ENCODE assay signal across 37 cellular contexts in the genomic region with DNA sequence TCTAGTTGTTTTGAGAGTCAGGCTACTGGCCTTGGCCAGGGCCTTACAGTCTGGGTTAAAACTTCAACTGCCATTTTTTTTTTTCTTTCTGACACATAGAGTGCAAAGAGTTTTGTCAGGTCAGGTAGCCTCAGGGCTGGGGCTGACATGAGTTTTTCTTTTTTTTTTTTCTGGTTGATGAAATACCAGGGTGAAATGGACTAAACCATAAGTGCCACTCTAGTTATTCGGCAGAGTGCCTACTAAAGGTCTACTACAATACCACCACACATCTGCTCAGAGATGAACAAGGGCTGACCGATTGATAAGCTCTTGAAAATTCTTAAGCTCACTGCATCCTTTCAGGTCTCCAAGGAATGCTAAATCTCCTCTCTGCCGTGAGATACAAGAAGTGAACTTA.
"Had no signal": no experiment of that assay in that cellular context is flagged by ENCODE, and none has a peak within 500 bp of the region (broad histone marks: within the 10 kb centered on the region; RNA-seq: fewer than 3 reads in every experiment).

No MANE protein-coding gene starts in this region.

- DNase-seq: activated CD4-positive, alpha-beta memory T cell treated with anti-CD3 and anti-CD28 coated beads for 36 hours; activated CD4-positive, alpha-beta T cell treated with anti-CD3 and anti-CD28 coated beads for 36 hours; activated CD4-positive, alpha-beta T cell treated with anti-CD3 and anti-CD28 coated beads, Interleukin-2, amount 10 ng/mL, durations not matched to agents 24 days and 14 days; activated CD4-positive, CD25-positive, alpha-beta regulatory T cell; activated CD4-positive, CD25-positive, alpha-beta regulatory T cell treated with anti-CD3 and anti-CD28 coated beads, Interleukin-2, amount 50 U/mL, for 72 hours; activated CD8-positive, alpha-beta memory T cell treated with anti-CD3 and anti-CD28 coated beads, Interleukin-2, amount 10 ng/mL, durations not matched to agents 7 days and 5 days; activated CD8-positive, alpha-beta memory T cell treated with anti-CD3 and anti-CD28 coated beads, Interleukin-2, amount 50 U/mL, for 4 hours; activated CD8-positive, alpha-beta T cell treated with anti-CD3 and anti-CD28 coated beads, Interleukin-2, amount 10 ng/mL, durations not matched to agents 7 days and 5 days; activated effector memory CD4-positive, alpha-beta T cell treated with anti-CD3 and anti-CD28 coated beads, Interleukin-2, amount 50 U/mL, for 16 hours; activated naive CD4-positive, alpha-beta T cell treated with anti-CD3 and anti-CD28 coated beads for 36 hours; activated naive CD8-positive, alpha-beta T cell treated with anti-CD3 and anti-CD28 coated beads for 36 hours; activated naive CD8-positive, alpha-beta T cell treated with anti-CD3 and anti-CD28 coated beads, Interleukin-2, amount 50 U/mL, for 24 hours; activated T-cell treated with anti-CD3 and anti-CD28 coated beads, Interleukin-2, amount 50 U/mL, for 1 hour; activated T-cell treated with anti-CD3 and anti-CD28 coated beads, Interleukin-2, amount 50 U/mL, for 48 hours; adrenal gland; amygdala; aorta; body of pancreas; caudate nucleus; cortex of kidney; dermis blood vessel endothelial cell; effector CD4-positive, alpha-beta T cell; effector memory CD8-positive, alpha-beta T cell; erythroblast; foreskin keratinocyte; gastrocnemius medialis; glutamatergic neuron; T-helper 1 cell; T-helper 17 cell; T1000; WERI-Rb-1 had no signal

- H3K27ac ChIP-seq: adrenal gland, esophagus muscularis mucosa, foreskin keratinocyte, gastrocnemius medialis, WERI-Rb-1 had no signal

- H3K27ac Mint-ChIP-seq: activated CD4-positive, alpha-beta memory T cell treated with anti-CD3 and anti-CD28 coated beads for 36 hours; activated CD4-positive, alpha-beta T cell treated with anti-CD3 and anti-CD28 coated beads for 36 hours; activated CD4-positive, alpha-beta T cell treated with anti-CD3 and anti-CD28 coated beads, Interleukin-2, amount 10 ng/mL, durations not matched to agents 24 days and 14 days; activated CD8-positive, alpha-beta memory T cell treated with anti-CD3 and anti-CD28 coated beads, Interleukin-2, amount 10 ng/mL, durations not matched to agents 7 days and 5 days; activated CD8-positive, alpha-beta T cell treated with anti-CD3 and anti-CD28 coated beads, Interleukin-2, amount 10 ng/mL, durations not matched to agents 7 days and 5 days; activated naive CD4-positive, alpha-beta T cell treated with anti-CD3 and anti-CD28 coated beads for 36 hours; activated naive CD4-positive, alpha-beta T cell treated with anti-CD3 and anti-CD28 coated beads, Interleukin-2, amount 50 U/mL, for 24 hours; activated naive CD8-positive, alpha-beta T cell treated with anti-CD3 and anti-CD28 coated beads for 36 hours; activated naive CD8-positive, alpha-beta T cell treated with anti-CD3 and anti-CD28 coated beads, Interleukin-2, amount 50 U/mL, for 24 hours; activated T-helper 1 cell treated with anti-CD3 and anti-CD28 coated beads, Interleukin-12 subunit alpha, Interleukin-12 subunit beta, Interleukin-2, Interleukin-4 antibody, amounts not matched to agents 30 ng/mL and 10 ng/mL and 1 ng/mL, durations not matched to agents 14 hours and 24 hours and 36 hours; activated T-helper 2 cell treated with anti-CD3 and anti-CD28 coated beads, Interferon-gamma antibody, Interleukin-2, Interleukin-4, amounts not matched to agents 10 μg/mL and 5 μg/mL and 100 μg/mL, durations not matched to agents 14 hours and 24 hours and 36 hours; effector memory CD8-positive, alpha-beta T cell; T-helper 17 cell; T-helper 2 cell treated with Interferon-gamma antibody and Interleukin-4, amounts not matched to agents 5 μg/mL and 100 μg/mL, for 36 hours had no signal

- H3K36me3 ChIP-seq: adrenal gland, gastrocnemius medialis had no signal

- H3K4me3 ChIP-seq: adrenal gland, body of pancreas, esophagus muscularis mucosa, gastrocnemius medialis had no signal

- H3K4me3 Mint-ChIP-seq: activated CD4-positive, alpha-beta memory T cell treated with anti-CD3 and anti-CD28 coated beads for 36 hours; activated CD4-positive, alpha-beta T cell treated with anti-CD3 and anti-CD28 coated beads for 36 hours; activated CD4-positive, alpha-beta T cell treated with anti-CD3 and anti-CD28 coated beads, Interleukin-2, amount 10 ng/mL, durations not matched to agents 24 days and 14 days; activated CD8-positive, alpha-beta memory T cell treated with anti-CD3 and anti-CD28 coated beads, Interleukin-2, amount 10 ng/mL, durations not matched to agents 7 days and 5 days; activated CD8-positive, alpha-beta T cell treated with anti-CD3 and anti-CD28 coated beads, Interleukin-2, amount 10 ng/mL, durations not matched to agents 7 days and 5 days; activated naive CD4-positive, alpha-beta T cell treated with anti-CD3 and anti-CD28 coated beads for 36 hours; activated naive CD4-positive, alpha-beta T cell treated with anti-CD3 and anti-CD28 coated beads, Interleukin-2, amount 50 U/mL, for 24 hours; activated naive CD8-positive, alpha-beta T cell treated with anti-CD3 and anti-CD28 coated beads for 36 hours; activated naive CD8-positive, alpha-beta T cell treated with anti-CD3 and anti-CD28 coated beads, Interleukin-2, amount 50 U/mL, for 24 hours; activated T-helper 1 cell treated with anti-CD3 and anti-CD28 coated beads, Interleukin-12 subunit alpha, Interleukin-12 subunit beta, Interleukin-2, Interleukin-4 antibody, amounts not matched to agents 30 ng/mL and 10 ng/mL and 1 ng/mL, durations not matched to agents 14 hours and 24 hours and 36 hours; effector memory CD8-positive, alpha-beta T cell; T-helper 17 cell; T-helper 2 cell treated with Interferon-gamma antibody and Interleukin-4, amounts not matched to agents 5 μg/mL and 100 μg/mL, for 36 hours had no signal

- H3K9me3 ChIP-seq: adrenal gland, gastrocnemius medialis had no signal

- ATAC-seq: activated CD4-positive, alpha-beta T cell treated with anti-CD3 and anti-CD28 coated beads for 36 hours; activated CD8-positive, alpha-beta memory T cell treated with anti-CD3 and anti-CD28 coated beads, Interleukin-2, amount 10 ng/mL, durations not matched to agents 7 days and 5 days; activated CD8-positive, alpha-beta T cell treated with anti-CD3 and anti-CD28 coated beads, Interleukin-2, amount 10 ng/mL, durations not matched to agents 7 days and 5 days; activated naive CD8-positive, alpha-beta T cell treated with anti-CD3 and anti-CD28 coated beads, Interleukin-2, amount 50 U/mL, for 24 hours; body of pancreas; effector memory CD8-positive, alpha-beta T cell; foreskin keratinocyte; gastrocnemius medialis; T-helper 17 cell had no signal

- H3K27me3 ChIP-seq: adrenal gland, body of pancreas, esophagus muscularis mucosa, foreskin keratinocyte, gastrocnemius medialis had no signal

- H3K27me3 Mint-ChIP-seq: activated CD4-positive, alpha-beta memory T cell treated with anti-CD3 and anti-CD28 coated beads for 36 hours; activated CD4-positive, alpha-beta T cell treated with anti-CD3 and anti-CD28 coated beads for 36 hours; activated CD4-positive, alpha-beta T cell treated with anti-CD3 and anti-CD28 coated beads, Interleukin-2, amount 10 ng/mL, durations not matched to agents 24 days and 14 days; activated CD8-positive, alpha-beta memory T cell treated with anti-CD3 and anti-CD28 coated beads, Interleukin-2, amount 10 ng/mL, durations not matched to agents 7 days and 5 days; activated naive CD4-positive, alpha-beta T cell treated with anti-CD3 and anti-CD28 coated beads, Interleukin-2, amount 50 U/mL, for 24 hours; activated naive CD8-positive, alpha-beta T cell treated with anti-CD3 and anti-CD28 coated beads for 36 hours; activated naive CD8-positive, alpha-beta T cell treated with anti-CD3 and anti-CD28 coated beads, Interleukin-2, amount 50 U/mL, for 24 hours; effector memory CD8-positive, alpha-beta T cell; T-helper 17 cell had no signal

- FAIRE-seq: colon had no signal

- H3K4me1 ChIP-seq: foreskin keratinocyte had no signal
